Comparison of ENCODE assay signal across 1 cellular context in genomic region chrX:153927936-153928760, GRCh38.
TF ChIP-seq lines count a peak whose summit lies in the region.

No MANE protein-coding gene starts in this region.

TF ChIP-seq in K562, 482 proteins besides CTCF, POLR2A, EP300 and RAD21 (continued from another document and continues in another):
- peak; percentile 56 to 75; a peak in 3 of 4 replicates for TF ChIP-seq FOXK2 (conservative IDR thresholded peaks at IDR 0.05 in 1 of 2, IDR thresholded peaks at IDR 0.05 in 1 of 2; ENCODE audit: low read depth in 2 of 2)
- 0 out of 2 replicates have a peak, but pooled peaks have one; percentile 41 for TF ChIP-seq ETS1 (conservative IDR thresholded peaks at IDR 0.05; ENCODE audit: control insufficient read depth, low read depth, low read length)
- no peak for TF ChIP-seq MXI1 (IDR thresholded peaks at IDR 0.05; ENCODE audit: low read depth, low read length)
- no peak for TF ChIP-seq FIP1L1 (IDR thresholded peaks at IDR 0.05; ENCODE audit: low read depth, low read length, poor library complexity, severe bottlenecking)
- TF ChIP-seq XRCC3 (IDR thresholded peaks at IDR 0.05), result no peak
- no peak for TF ChIP-seq MCM7 (IDR thresholded peaks at IDR 0.05)
- TF ChIP-seq MBD1 (CRISPR knock-in tag; IDR thresholded peaks at IDR 0.05), result no peak
- TF ChIP-seq ZNF780A (CRISPR knock-in tag; IDR thresholded peaks at IDR 0.05), result no peak
- TF ChIP-seq SMARCA5 (IDR thresholded peaks at IDR 0.05), result no peak
- TF ChIP-seq ZNF24 (IDR thresholded peaks at IDR 0.05), result no peak
- TF ChIP-seq ZNF282 (CRISPR knock-in tag; IDR thresholded peaks at IDR 0.05), result no peak
- no peak for TF ChIP-seq ZNF589 (CRISPR knock-in tag; IDR thresholded peaks at IDR 0.05; ENCODE audit: low read depth)
- TF ChIP-seq ELF4 (CRISPR knock-in tag; IDR thresholded peaks at IDR 0.05), result no peak
- no peak for TF ChIP-seq TRIM25 (IDR thresholded peaks at IDR 0.05; ENCODE audit: borderline replicate concordance)
- no peak for TF ChIP-seq BMI1 (IDR thresholded peaks at IDR 0.05; ENCODE audit: low read length)
- TF ChIP-seq ZNF224 (CRISPR knock-in tag; IDR thresholded peaks at IDR 0.05), result no peak
- TF ChIP-seq PML (IDR thresholded peaks at IDR 0.05; ENCODE audit: low read length), result peak; percentile 29; the same call in 1 of the 2 replicates
- TF ChIP-seq FOXJ2 (tag; IDR thresholded peaks at IDR 0.05), result no peak
- no peak for TF ChIP-seq ZNF408 (CRISPR knock-in tag; IDR thresholded peaks at IDR 0.05; ENCODE audit: low read depth)
- TF ChIP-seq GABPB2 (CRISPR knock-in tag; conservative IDR thresholded peaks at IDR 0.05), result no peak
- TF ChIP-seq NELFE (IDR thresholded peaks at IDR 0.05; ENCODE audit: insufficient read depth, insufficient read length), result no peak
- no peak; the same call in 1 of the 2 replicates for TF ChIP-seq NKRF (IDR thresholded peaks at IDR 0.05; ENCODE audit: borderline replicate concordance)
- TF ChIP-seq BACH1 (tag; IDR thresholded peaks at IDR 0.05), result no peak
- no peak for TF ChIP-seq RBM17 (IDR thresholded peaks at IDR 0.05; ENCODE audit: borderline replicate concordance, low read depth, low read length)
- TF ChIP-seq ZNF583 (CRISPR knock-in tag; IDR thresholded peaks at IDR 0.05), result no peak
- no peak for TF ChIP-seq TEAD4 (IDR thresholded peaks at IDR 0.05; ENCODE audit: low read length)
- no peak for TF ChIP-seq TEAD4 (CRISPR knock-in tag; IDR thresholded peaks at IDR 0.05; ENCODE audit: borderline replicate concordance)
- TF ChIP-seq XRCC4 (IDR thresholded peaks at IDR 0.05; ENCODE audit: extremely low read depth, insufficient read depth, insufficient read length), result no peak
- peak; percentile 74 for TF ChIP-seq RBM25 (IDR thresholded peaks at IDR 0.05; ENCODE audit: low read depth, low read length, severe bottlenecking)
- 0 out of 2 replicates have a peak, but pooled peaks have one; percentile 25 for TF ChIP-seq DPF2 (IDR thresholded peaks at IDR 0.05)
- TF ChIP-seq GTF2F1 (IDR thresholded peaks at IDR 0.05; ENCODE audit: low read depth, low read length), result no peak
- no peak for TF ChIP-seq ZFP30 (CRISPR knock-in tag; IDR thresholded peaks at IDR 0.05; ENCODE audit: borderline replicate concordance)
- TF ChIP-seq POLR3G (IDR thresholded peaks at IDR 0.05; ENCODE audit: extremely low read depth, insufficient read length, insufficient replicate concordance), result no peak
- no peak for TF ChIP-seq THAP7 (CRISPR knock-in tag; IDR thresholded peaks at IDR 0.05)
- TF ChIP-seq NR1H2 (CRISPR knock-in tag; IDR thresholded peaks at IDR 0.05), result no peak
- peak; percentile 80 for TF ChIP-seq MAX (CRISPR knock-in tag; IDR thresholded peaks at IDR 0.05)
- no peak for TF ChIP-seq ZNF41 (CRISPR knock-in tag; conservative IDR thresholded peaks at IDR 0.05)
- no peak for TF ChIP-seq NR2C2 (CRISPR knock-in tag; IDR thresholded peaks at IDR 0.05)
- TF ChIP-seq NR2C2 (tag; IDR thresholded peaks at IDR 0.05), result no peak; the same call in 1 of the 2 replicates
- no peak for TF ChIP-seq ZNF165 (CRISPR knock-in tag; IDR thresholded peaks at IDR 0.05; ENCODE audit: borderline replicate concordance)
- no peak for TF ChIP-seq ZKSCAN8 (CRISPR knock-in tag; IDR thresholded peaks at IDR 0.05)
- TF ChIP-seq WHSC1 (IDR thresholded peaks at IDR 0.05; ENCODE audit: low read length), result no peak
- no peak for TF ChIP-seq HIVEP1 (CRISPR knock-in tag; IDR thresholded peaks at IDR 0.05)
- no peak for TF ChIP-seq ZBTB34 (CRISPR knock-in tag; IDR thresholded peaks at IDR 0.05)
- no peak for TF ChIP-seq SAP30 (IDR thresholded peaks at IDR 0.05; ENCODE audit: borderline replicate concordance, insufficient read depth, low read depth, low read length, poor library complexity, severe bottlenecking)
- no peak for TF ChIP-seq NCOA4 (IDR thresholded peaks at IDR 0.05; ENCODE audit: partially characterized antibody)
- TF ChIP-seq SAFB2 (IDR thresholded peaks at IDR 0.05; ENCODE audit: borderline replicate concordance, low read depth, low read length, severe bottlenecking), result no peak
- peak; percentile 93 for TF ChIP-seq RAD51 (IDR thresholded peaks at IDR 0.05; ENCODE audit: borderline replicate concordance, low read depth)
- no peak for TF ChIP-seq FOXA3 (CRISPR knock-in tag; conservative IDR thresholded peaks at IDR 0.05 in 1 of 2, IDR thresholded peaks at IDR 0.05 in 1 of 2)
- no peak for TF ChIP-seq EZH2 (IDR thresholded peaks at IDR 0.05; ENCODE audit: borderline replicate concordance, low read depth, low read length)
- peak; percentile 57 for TF ChIP-seq DACH1 (IDR thresholded peaks at IDR 0.05; ENCODE audit: partially characterized antibody)
- TF ChIP-seq ZBED1 (IDR thresholded peaks at IDR 0.05), result no peak
- TF ChIP-seq RNF2 (IDR thresholded peaks at IDR 0.05), result peak; percentile 66; the same call in 1 of the 2 replicates
- TF ChIP-seq ZNF76 (CRISPR knock-in tag; IDR thresholded peaks at IDR 0.05; ENCODE audit: borderline replicate concordance), result no peak
- TF ChIP-seq ZBTB2 (IDR thresholded peaks at IDR 0.05), result no peak
- TF ChIP-seq ZNF75A (CRISPR knock-in tag; IDR thresholded peaks at IDR 0.05), result no peak
- TF ChIP-seq TGIF2 (CRISPR knock-in tag; IDR thresholded peaks at IDR 0.05), result no peak
- peak; percentile 87 for TF ChIP-seq RBFOX2 (IDR thresholded peaks at IDR 0.05; ENCODE audit: low read depth, low read length)
- TF ChIP-seq SNIP1 (IDR thresholded peaks at IDR 0.05; ENCODE audit: low read depth), result no peak
- TF ChIP-seq SP1 (CRISPR knock-in tag; IDR thresholded peaks at IDR 0.05), result peak; percentile 82
- no peak for TF ChIP-seq CEBPZ (IDR thresholded peaks at IDR 0.05; ENCODE audit: borderline replicate concordance, low read depth, low read length)
- no peak for TF ChIP-seq ZNF695 (CRISPR knock-in tag; IDR thresholded peaks at IDR 0.05)
- no peak for TF ChIP-seq ZNF561 (CRISPR knock-in tag; conservative IDR thresholded peaks at IDR 0.05)
- no peak for TF ChIP-seq NR2C1 (IDR thresholded peaks at IDR 0.05)
- TF ChIP-seq NR2C1 (tag; IDR thresholded peaks at IDR 0.05), result no peak
- peak in 1 of 2 experiments; percentile 77; a peak in 1 of 4 replicates for TF ChIP-seq SRF (CRISPR knock-in tag; IDR thresholded peaks at IDR 0.05)
- TF ChIP-seq LEF1 (IDR thresholded peaks at IDR 0.05), result no peak
- no peak for TF ChIP-seq BCL6 (CRISPR knock-in tag; IDR thresholded peaks at IDR 0.05)
